In the genomic region with DNA sequence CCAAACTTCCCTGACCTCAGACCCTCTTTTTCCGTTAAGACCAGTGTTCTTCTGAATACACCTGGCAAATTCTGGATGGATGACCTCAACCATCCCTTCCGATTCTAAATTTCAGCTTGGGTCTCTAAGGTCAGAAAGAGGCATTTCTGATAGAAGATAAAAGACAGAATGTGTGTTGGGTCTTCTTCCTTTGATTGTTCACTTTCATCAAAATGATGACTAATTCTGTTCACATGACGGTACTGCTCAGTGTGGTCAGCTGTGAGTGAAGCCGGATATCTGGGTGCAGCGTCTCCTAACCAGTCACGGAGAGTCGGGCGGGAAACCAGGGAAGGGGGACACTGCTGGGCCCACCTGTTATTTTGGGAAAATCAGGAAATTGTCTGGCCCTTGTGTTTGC, we compare ENCODE assay signal across 25 cellular contexts.
DNase-seq lines count a peak whose midpoint lies in the region; ATAC-seq and TF ChIP-seq lines count a peak whose summit lies in the region.
"Had no signal": no experiment of that assay in that cellular context is flagged by ENCODE, and none has a peak within 500 bp of the region (broad histone marks: within the 10 kb centered on the region; RNA-seq: fewer than 3 reads in every experiment).

No MANE protein-coding gene starts in this region.

- H3K4me3 Mint-ChIP-seq in endothelial cell (ENCODE audit: unreplicated experiment), result no peak overlapping the region
- H3K4me3 Mint-ChIP-seq in osteocyte (ENCODE audit: unreplicated experiment), result no peak overlapping the region
- H3K4me3 Mint-ChIP-seq in T-cell, result no peak overlapping the region
- H3K4me3 Mint-ChIP-seq in Calu3 (ENCODE audit: low read depth, unreplicated experiment), result no peak overlapping the region
- H3K4me3 Mint-ChIP-seq: activated CD8-positive, alpha-beta T cell treated with anti-CD3 and anti-CD28 coated beads for 36 hours; central memory CD8-positive, alpha-beta T cell; T-helper 1 cell treated with Interleukin-12 subunit alpha and Interleukin-12 subunit beta and Interleukin-4 antibody, amounts not matched to agents 30 μg/mL and 1 μg/mL, for 36 hours had no signal

- ATAC-seq in T-cell (replicated peaks in 1 of 4), result no peak
- no peak for ATAC-seq in HG02970 (IDR thresholded peaks at IDR 0.05; ENCODE audit: low FRiP score, unreplicated experiment)
- ATAC-seq: activated CD8-positive, alpha-beta T cell treated with anti-CD3 and anti-CD28 coated beads for 36 hours; activated naive CD4-positive, alpha-beta T cell treated with anti-CD3 and anti-CD28 coated beads, Interleukin-2, amount 50 U/mL, for 72 hours; foreskin keratinocyte; left cardiac atrium; psoas muscle; stimulated activated naive CD8-positive, alpha-beta T cell treated with anti-CD3 and anti-CD28 coated beads, Interleukin-15, Interleukin-2, amounts not matched to agents 100 U/mL and 50 U/mL, for 24 hours had no signal

- TF ChIP-seq CTCF in endothelial cell (IDR thresholded peaks at IDR 0.05; ENCODE audit: unreplicated experiment) (no peak), osteocyte (IDR thresholded peaks at IDR 0.05) (no peak), Calu3 (IDR thresholded peaks at IDR 0.05; ENCODE audit: unreplicated experiment) (no peak)

- CTCF ChIA-PET in T-cell (lab: Charles Lee) (interaction anchor here (0.8 to 3.1 kb wide), 7 partner anchors 10 to 494 kb away, joined by 3 to 16 read pairs (median 5); no protein-coding TSS in a partner anchor), Calu3 (lab: Charles Lee) (interaction anchor here (2.4 kb wide), 1 partner anchor 181 kb away, joined by 6 read pairs; no protein-coding TSS in a partner anchor)

- POLR2A ChIA-PET in T-cell (lab: Charles Lee), result no interaction called here

- no TSS peak for BruUV-seq in Calu3 (replicated peaks; lab: Mats Ljungman, UMichigan)

- H3K27ac Mint-ChIP-seq in endothelial cell (ENCODE audit: unreplicated experiment), result peak overlapping the region; percentile 38
- H3K27ac Mint-ChIP-seq in osteocyte (ENCODE audit: unreplicated experiment), result no peak overlapping the region
- H3K27ac Mint-ChIP-seq in T-cell, result no peak overlapping the region
- H3K27ac Mint-ChIP-seq in Calu3 (ENCODE audit: unreplicated experiment), result no peak overlapping the region
- H3K27ac Mint-ChIP-seq: activated CD8-positive, alpha-beta T cell treated with anti-CD3 and anti-CD28 coated beads for 36 hours; activated naive CD4-positive, alpha-beta T cell treated with anti-CD3 and anti-CD28 coated beads, Interleukin-2, amount 50 U/mL, for 72 hours; activated T-helper 2 cell treated with anti-CD3 and anti-CD28 coated beads, Interferon-gamma antibody, Interleukin-2, Interleukin-4, amounts not matched to agents 10 μg/mL and 5 μg/mL and 100 μg/mL, durations not matched to agents 14 hours and 24 hours and 36 hours; T-helper 1 cell treated with Interleukin-12 subunit alpha and Interleukin-12 subunit beta and Interleukin-4 antibody, amounts not matched to agents 30 μg/mL and 1 μg/mL, for 36 hours had no signal

- H3K4me1 Mint-ChIP-seq in endothelial cell (ENCODE audit: unreplicated experiment) (peaks cover 28% of the 10 kb centered on the region), osteocyte (ENCODE audit: unreplicated experiment) (peaks cover 7% of the 10 kb centered on the region), T-cell (peaks cover 0 to 4% (median 2%) of the 10 kb centered on the region in 3 donors), Calu3 (ENCODE audit: low read depth, unreplicated experiment) (peaks cover 8% of the 10 kb centered on the region)

- intact Hi-C loops in Calu3 (cut with micrococcal nuclease; ENCODE audit: unreplicated experiment), result loop anchor here (10.0 kb wide), 1 partner anchor 794 kb away; no protein-coding TSS in a partner anchor

- H3K9me3 Mint-ChIP-seq in endothelial cell (ENCODE audit: unreplicated experiment) (no peaks in the 10 kb centered on the region), osteocyte (ENCODE audit: unreplicated experiment) (no peaks in the 10 kb centered on the region), T-cell (no peaks in the 10 kb centered on the region), Calu3 (ENCODE audit: low read depth, unreplicated experiment) (no peaks in the 10 kb centered on the region)
- H3K9me3 Mint-ChIP-seq: activated CD8-positive, alpha-beta T cell treated with anti-CD3 and anti-CD28 coated beads for 36 hours; activated naive CD4-positive, alpha-beta T cell treated with anti-CD3 and anti-CD28 coated beads, Interleukin-2, amount 50 U/mL, for 72 hours; activated T-helper 2 cell treated with anti-CD3 and anti-CD28 coated beads, Interferon-gamma antibody, Interleukin-2, Interleukin-4, amounts not matched to agents 10 μg/mL and 5 μg/mL and 100 μg/mL, durations not matched to agents 14 hours and 24 hours and 36 hours; central memory CD8-positive, alpha-beta T cell; T-helper 1 cell treated with Interleukin-12 subunit alpha and Interleukin-12 subunit beta and Interleukin-4 antibody, amounts not matched to agents 30 μg/mL and 1 μg/mL, for 36 hours had no signal

- peak; percentile 74 for DNase-seq in ELR (ENCODE audit: low read depth)
- peak; percentile 66 for DNase-seq in RPMI7951 (ENCODE audit: low read depth)
- DNase-seq in endothelial cell (ENCODE audit: low spot score), result no peak
- DNase-seq in osteocyte (ENCODE audit: extremely low spot score, unreplicated experiment), result peak; percentile 51
- no peak for DNase-seq in T-cell
- DNase-seq in AG08396 (ENCODE audit: low spot score), result no peak
- DNase-seq in Calu3, result no peak
- DNase-seq: activated CD4-positive, alpha-beta T cell treated with anti-CD3 and anti-CD28 coated beads for 1 hour; activated CD8-positive, alpha-beta T cell treated with anti-CD3 and anti-CD28 coated beads for 36 hours; C1 segment of cervical spinal cord; foreskin keratinocyte; GOT3; left cardiac atrium; NCI-H1092 treated with DMSO at 0.1 percent for 48 hours; NCI-H2029 treated with DMSO at 0.1 percent for 48 hours; NCI-H2227 treated with DMSO at 0.1 percent for 48 hours; psoas muscle; RPMI8226; stimulated activated naive CD8-positive, alpha-beta T cell treated with anti-CD3 and anti-CD28 coated beads, Interleukin-15, Interleukin-2, amounts not matched to agents 100 U/mL and 50 U/mL, for 24 hours; testis had no signal

- no peaks in the 10 kb centered on the region for H3K36me3 Mint-ChIP-seq in endothelial cell (ENCODE audit: low read depth, unreplicated experiment)
- H3K36me3 Mint-ChIP-seq in osteocyte (ENCODE audit: unreplicated experiment), result no peaks in the 10 kb centered on the region
- no peaks in the 10 kb centered on the region for H3K36me3 Mint-ChIP-seq in T-cell
- H3K36me3 Mint-ChIP-seq in Calu3 (ENCODE audit: insufficient read depth, unreplicated experiment), result no peaks in the 10 kb centered on the region
- H3K36me3 Mint-ChIP-seq: activated naive CD4-positive, alpha-beta T cell treated with anti-CD3 and anti-CD28 coated beads, Interleukin-2, amount 50 U/mL, for 72 hours had no signal

- H3K27me3 Mint-ChIP-seq in endothelial cell (ENCODE audit: unreplicated experiment) (peaks cover 4% of the 10 kb centered on the region), osteocyte (ENCODE audit: unreplicated experiment) (peaks cover 25% of the 10 kb centered on the region), T-cell (peaks cover 17% of the 10 kb centered on the region in 2 donors), Calu3 (ENCODE audit: unreplicated experiment) (peaks cover 43% of the 10 kb centered on the region)

Comparison
In these comparisons a context has a peak if more than half of its experiments do, and no peak if none do; other contexts are left out.
1. DNase-seq: peak in ELR (single experiment), RPMI7951 (single experiment) and osteocyte (single experiment); none in endothelial cell (single experiment), T-cell (0 of 34), AG08396 (single experiment) and Calu3 (single experiment).